Comparison of ENCODE assay signal across 26 cellular contexts in the genomic region with DNA sequence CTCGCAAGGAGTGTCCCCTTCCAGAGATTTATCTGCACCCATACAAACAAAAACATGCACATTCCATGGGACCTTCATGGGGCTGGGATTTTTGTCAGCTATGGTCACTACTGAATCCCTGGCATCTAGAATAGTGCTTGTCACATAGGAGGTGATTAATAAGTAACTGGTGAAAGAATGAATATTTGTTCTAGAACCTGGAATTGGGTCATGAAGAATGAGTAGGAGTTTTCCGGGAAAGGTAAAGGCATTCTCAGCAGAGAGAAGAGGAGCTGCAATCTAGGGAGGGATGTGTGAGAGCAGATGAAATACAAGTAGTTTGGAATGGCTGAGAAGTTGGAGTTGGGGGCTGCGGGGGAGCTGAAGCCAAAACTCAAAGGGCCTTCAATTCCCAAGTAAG. TPM values are rescaled to one million over a fixed set of nuclear protein-coding genes. Genes with fewer than 3 reads are reported as not detected.
"Had no signal": no experiment of that assay in that cellular context is flagged by ENCODE, and none has a peak within 500 bp of the region (broad histone marks: within the 10 kb centered on the region; RNA-seq: fewer than 3 reads in every experiment).

No MANE protein-coding gene starts in this region.

- H3K4me3 ChIP-seq: cardiac muscle cell, left ventricle myocardium inferior, mucosa of descending colon, spleen, tibial artery had no signal

- H3K36me3 ChIP-seq: cardiac muscle cell had no signal

- H3K27me3 ChIP-seq: cardiac muscle cell, spleen had no signal

- ATAC-seq: activated CD8-positive, alpha-beta T cell treated with anti-CD3 and anti-CD28 coated beads, Interleukin-2, amount 10 ng/mL, durations not matched to agents 7 days and 5 days; activated T-cell treated with anti-CD3 and anti-CD28 coated beads, Interleukin-2, amount 50 U/mL, for 4 hours; mucosa of descending colon had no signal

- H3K9me3 ChIP-seq: left ventricle myocardium inferior, mucosa of descending colon, tibial artery had no signal

- H3K9me3 Mint-ChIP-seq: activated T-cell treated with anti-CD3 and anti-CD28 coated beads, Interleukin-2, amount 50 U/mL, for 4 hours; endodermal cell had no signal

- H3K27me3 Mint-ChIP-seq: activated CD4-positive, alpha-beta T cell treated with anti-CD3 and anti-CD28 coated beads, Interleukin-2, amount 10 ng/mL, durations not matched to agents 24 days and 14 days; activated naive CD8-positive, alpha-beta T cell; naive B cell had no signal

- H3K27ac Mint-ChIP-seq: activated CD8-positive, alpha-beta T cell treated with anti-CD3 and anti-CD28 coated beads, Interleukin-2, amount 10 ng/mL, durations not matched to agents 7 days and 5 days; endodermal cell had no signal

- H3K4me3 Mint-ChIP-seq: activated CD4-positive, alpha-beta T cell treated with anti-CD3 and anti-CD28 coated beads, Interleukin-2, amount 10 ng/mL, durations not matched to agents 24 days and 14 days; activated CD8-positive, alpha-beta T cell treated with anti-CD3 and anti-CD28 coated beads, Interleukin-2, amount 10 ng/mL, durations not matched to agents 7 days and 5 days; activated naive CD8-positive, alpha-beta T cell; activated T-cell treated with anti-CD3 and anti-CD28 coated beads, Interleukin-2, amount 50 U/mL, for 4 hours; endodermal cell had no signal

- DNase-seq: activated CD4-positive, alpha-beta T cell treated with anti-CD3 and anti-CD28 coated beads, Interleukin-2, amount 10 ng/mL, durations not matched to agents 24 days and 14 days; activated CD4-positive, CD25-positive, alpha-beta regulatory T cell; activated CD8-positive, alpha-beta memory T cell treated with anti-CD3 and anti-CD28 coated beads, Interleukin-2, amount 50 U/mL, for 4 hours; activated CD8-positive, alpha-beta T cell treated with anti-CD3 and anti-CD28 coated beads, Interleukin-2, amount 10 ng/mL, durations not matched to agents 7 days and 5 days; activated gamma-delta T cell; activated T-cell treated with anti-CD3 and anti-CD28 coated beads, Interleukin-2, amount 50 U/mL, for 4 hours; amniotic stem cell; endodermal cell; left ventricle myocardium inferior; mesenchymal stem cell; mucosa of descending colon; naive B cell; occipital lobe; stimulated activated CD4-positive, alpha-beta T cell treated with anti-CD3 and anti-CD28 coated beads, Interleukin-4, amount 100 ng/mL, for 4 hours; stimulated activated naive CD4-positive, alpha-beta T cell treated with Interleukin-2 at 50 U/mL for 16 hours; T-helper 9 cell; tibial artery had no signal

- H3K36me3 Mint-ChIP-seq: activated naive CD8-positive, alpha-beta T cell had no signal

- H3K27ac ChIP-seq: cardiac muscle cell, left ventricle myocardium inferior, tibial artery had no signal

RNA-seq across cellular contexts. Expression of a gene that starts 30.0 kb away (rescaled TPM):
- total RNA-seq: activated CD4-positive, alpha-beta T cell treated with anti-CD3 and anti-CD28 coated beads, Interleukin-2, amount 10 ng/mL, durations not matched to agents 24 days and 14 days; activated T-cell treated with anti-CD3 and anti-CD28 coated beads, Interleukin-2, amount 50 U/mL, for 4 hours; cardiac muscle cell; endodermal cell; epithelial cell of proximal tubule; frontal cortex; left ventricle myocardium inferior; mucosa of descending colon; occipital lobe; subcutaneous adipose tissue had no signal
- polyA plus RNA-seq: cardiac muscle cell had no signal

RNA-seq across cellular contexts. Expression of a gene that starts 46.2 kb away (rescaled TPM):
- total RNA-seq: activated CD4-positive, alpha-beta T cell treated with anti-CD3 and anti-CD28 coated beads, Interleukin-2, amount 10 ng/mL, durations not matched to agents 24 days and 14 days; activated CD8-positive, alpha-beta T cell treated with anti-CD3 and anti-CD28 coated beads, Interleukin-2, amount 10 ng/mL, durations not matched to agents 7 days and 5 days; activated T-cell treated with anti-CD3 and anti-CD28 coated beads, Interleukin-2, amount 50 U/mL, for 4 hours; cardiac muscle cell; endodermal cell; epithelial cell of proximal tubule; kidney; left ventricle myocardium inferior; mucosa of descending colon; occipital lobe; renal cortical epithelial cell; SK-MEL-5; spleen; subcutaneous adipose tissue had no signal
- polyA plus RNA-seq: cardiac muscle cell, spleen had no signal
